1 cellular context compared by ENCODE assay signal in genomic region chr3:105722943-105723556, GRCh38.
TF ChIP-seq lines count a peak whose summit lies in the region.

No MANE protein-coding gene starts in this region.

TF ChIP-seq in GM12878, 131 proteins besides CTCF, POLR2A, EP300 and RAD21 (continued from another document):
- TF ChIP-seq ATF2 (IDR thresholded peaks at IDR 0.05; ENCODE audit: low read length) (peak; percentile 96), RELA (IDR thresholded peaks at IDR 0.05; ENCODE audit: borderline replicate concordance, partially characterized antibody) (no peak), CBFB (IDR thresholded peaks at IDR 0.05; ENCODE audit: low read depth) (0 out of 2 replicates have a peak, but pooled peaks have one; percentile 14), NFXL1 (IDR thresholded peaks at IDR 0.05; ENCODE audit: borderline replicate concordance) (no peak), SRF (IDR thresholded peaks at IDR 0.05; ENCODE audit: low read depth in 2 of 2, low read length in 2 of 2) (no peak), PAX5 (IDR thresholded peaks at IDR 0.05; ENCODE audit: borderline replicate concordance, low read depth, low read length) (no peak), IRF4 (IDR thresholded peaks at IDR 0.05; ENCODE audit: low read depth, low read length) (peak; percentile 87), JUND (IDR thresholded peaks at IDR 0.05; ENCODE audit: low read depth, low read length) (peak; percentile 87), CBX3 (IDR thresholded peaks at IDR 0.05; ENCODE audit: borderline replicate concordance, low read depth) (no peak), NR2F1 (conservative IDR thresholded peaks at IDR 0.05) (peak; percentile 53; the same call in 1 of the 2 replicates), MXI1 (IDR thresholded peaks at IDR 0.05; ENCODE audit: low read depth, low read length) (peak; percentile 59; the same call in 1 of the 2 replicates), TCF7 (IDR thresholded peaks at IDR 0.05; ENCODE audit: borderline replicate concordance) (no peak), RUNX3 (IDR thresholded peaks at IDR 0.05; ENCODE audit: low read length) (peak; percentile 82), ETV6 (conservative IDR thresholded peaks at IDR 0.05 in 1 of 2, IDR thresholded peaks at IDR 0.05 in 1 of 2; ENCODE audit: borderline replicate concordance in 1 of 2, low read depth in 1 of 2) (peak in 1 of 2 experiments; percentile 92; a peak in 1 of 4 replicates), CREB1 (IDR thresholded peaks at IDR 0.05; ENCODE audit: low read depth) (peak; percentile 25; the same call in 1 of the 2 replicates), CHD4 (IDR thresholded peaks at IDR 0.05) (no peak), ZZZ3 (IDR thresholded peaks at IDR 0.05; ENCODE audit: control insufficient read depth, insufficient read length, low read depth) (no peak), GABPA (IDR thresholded peaks at IDR 0.05; ENCODE audit: low read depth) (peak; percentile 45; the same call in 1 of the 2 replicates), ZNF217 (IDR thresholded peaks at IDR 0.05) (peak; percentile 96), SPI1 (IDR thresholded peaks at IDR 0.05; ENCODE audit: borderline replicate concordance, insufficient read depth, low read depth, low read length) (peak; percentile 96), ATF7 (IDR thresholded peaks at IDR 0.05; ENCODE audit: low read depth) (peak; percentile 92), CREM (IDR thresholded peaks at IDR 0.05; ENCODE audit: low read depth) (peak; percentile 82; the same call in 1 of the 2 replicates), CHD2 (IDR thresholded peaks at IDR 0.05; ENCODE audit: borderline replicate concordance, low read depth, low read length) (peak; percentile 57; the same call in 1 of the 2 replicates), DPF2 (IDR thresholded peaks at IDR 0.05) (peak; percentile 99), TARDBP (IDR thresholded peaks at IDR 0.05; ENCODE audit: borderline replicate concordance) (no peak)
